1 cellular context compared by ENCODE assay signal in the genomic region with DNA sequence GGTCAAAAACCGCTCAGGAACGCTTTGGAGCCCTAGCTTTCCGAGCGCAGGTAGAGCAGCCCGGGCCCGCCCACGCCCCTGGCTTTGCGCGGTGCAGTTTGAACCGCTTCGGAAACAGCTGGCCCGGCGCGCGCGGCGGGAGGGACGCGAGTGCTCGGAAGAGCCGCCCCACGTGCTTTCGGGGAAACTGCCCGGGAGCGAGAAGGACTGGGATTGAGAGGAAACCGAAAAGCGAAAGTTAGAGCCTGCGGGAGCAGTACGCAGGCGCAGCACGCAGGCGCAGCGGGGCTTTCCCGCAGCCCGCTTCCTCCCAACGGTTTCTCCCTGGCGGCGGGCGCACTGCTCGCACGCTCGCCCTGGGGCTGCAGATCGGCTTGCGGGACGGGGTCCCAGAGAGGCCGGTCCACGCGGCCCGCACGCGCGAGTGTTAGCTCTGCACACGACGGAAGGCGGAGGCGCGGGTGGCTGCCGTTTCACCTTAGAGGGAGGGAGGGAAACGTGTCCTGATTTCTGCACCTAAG.
A peak's percentile ranks its signal among the peaks of the same experiment; 100 is the strongest.
TF ChIP-seq lines count a peak whose summit lies in the region.

No MANE protein-coding gene starts in this region.

TF ChIP-seq in HepG2, 621 proteins besides CTCF, POLR2A, EP300 and RAD21 (continued from another document and continues in another):
- TF ChIP-seq, protein P1, sequence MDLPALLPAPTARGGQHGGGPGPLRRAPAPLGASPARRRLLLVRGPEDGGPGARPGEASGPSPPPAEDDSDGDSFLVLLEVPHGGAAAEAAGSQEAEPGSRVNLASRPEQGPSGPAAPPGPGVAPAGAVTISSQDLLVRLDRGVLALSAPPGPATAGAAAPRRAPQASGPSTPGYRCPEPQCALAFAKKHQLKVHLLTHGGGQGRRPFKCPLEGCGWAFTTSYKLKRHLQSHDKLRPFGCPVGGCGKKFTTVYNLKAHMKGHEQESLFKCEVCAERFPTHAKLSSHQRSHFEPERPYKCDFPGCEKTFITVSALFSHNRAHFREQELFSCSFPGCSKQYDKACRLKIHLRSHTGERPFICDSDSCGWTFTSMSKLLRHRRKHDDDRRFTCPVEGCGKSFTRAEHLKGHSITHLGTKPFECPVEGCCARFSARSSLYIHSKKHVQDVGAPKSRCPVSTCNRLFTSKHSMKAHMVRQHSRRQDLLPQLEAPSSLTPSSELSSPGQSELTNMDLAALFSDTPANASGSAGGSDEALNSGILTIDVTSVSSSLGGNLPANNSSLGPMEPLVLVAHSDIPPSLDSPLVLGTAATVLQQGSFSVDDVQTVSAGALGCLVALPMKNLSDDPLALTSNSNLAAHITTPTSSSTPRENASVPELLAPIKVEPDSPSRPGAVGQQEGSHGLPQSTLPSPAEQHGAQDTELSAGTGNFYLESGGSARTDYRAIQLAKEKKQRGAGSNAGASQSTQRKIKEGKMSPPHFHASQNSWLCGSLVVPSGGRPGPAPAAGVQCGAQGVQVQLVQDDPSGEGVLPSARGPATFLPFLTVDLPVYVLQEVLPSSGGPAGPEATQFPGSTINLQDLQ (CRISPR knock-in tag; IDR thresholded peaks at IDR 0.05), result peak; percentile 95
- TF ChIP-seq ZNF619 (CRISPR knock-in tag; IDR thresholded peaks at IDR 0.05) (peak; percentile 99), JUN (CRISPR knock-in tag; IDR thresholded peaks at IDR 0.05) (peak; percentile 77), ZNF10 (CRISPR knock-in tag; IDR thresholded peaks at IDR 0.05; ENCODE audit: borderline replicate concordance, low read depth) (no peak), NFKBIZ (CRISPR knock-in tag; IDR thresholded peaks at IDR 0.05) (peak; percentile 100), ZNF670 (CRISPR knock-in tag; IDR thresholded peaks at IDR 0.05; ENCODE audit: borderline replicate concordance) (peak; percentile 100), ZFAT (CRISPR knock-in tag; conservative IDR thresholded peaks at IDR 0.05) (0 out of 2 replicates have a peak, but pooled peaks have one; percentile 61), CBX1 (IDR thresholded peaks at IDR 0.05; ENCODE audit: low read depth) (peak; percentile 99), ATRX (CRISPR knock-in tag; IDR thresholded peaks at IDR 0.05; ENCODE audit: borderline replicate concordance) (peak; percentile 62; the same call in 1 of the 2 replicates), RXRA (CRISPR knock-in tag; IDR thresholded peaks at IDR 0.05) (peak; percentile 94), XRCC5 (optimal IDR thresholded peaks at IDR 0.05; ENCODE audit: low read length) (peak; percentile 99), ARNT2 (CRISPR knock-in tag; IDR thresholded peaks at IDR 0.05; ENCODE audit: low read depth) (peak; percentile 100), XBP1 (CRISPR knock-in tag; IDR thresholded peaks at IDR 0.05) (peak; percentile 86; the same call in 1 of the 2 replicates), TGIF2 (CRISPR knock-in tag; IDR thresholded peaks at IDR 0.05) (peak; percentile 100), AKAP8 (CRISPR knock-in tag; IDR thresholded peaks at IDR 0.05) (peak; percentile 90), ZBTB38 (CRISPR knock-in tag; IDR thresholded peaks at IDR 0.05) (peak; percentile 97), ZNF260 (CRISPR knock-in tag; IDR thresholded peaks at IDR 0.05; ENCODE audit: borderline replicate concordance, low read depth) (peak; percentile 87; the same call in 1 of the 2 replicates), KMT2B (CRISPR knock-in tag; IDR thresholded peaks at IDR 0.05) (peak; percentile 100), ZNF709 (CRISPR knock-in tag; IDR thresholded peaks at IDR 0.05) (peak; percentile 99), RFX3 (CRISPR knock-in tag; IDR thresholded peaks at IDR 0.05) (0 out of 2 replicates have a peak, but pooled peaks have one; percentile 55), ZNF30 (CRISPR knock-in tag; IDR thresholded peaks at IDR 0.05) (peak; percentile 95), ZIK1 (CRISPR knock-in tag; IDR thresholded peaks at IDR 0.05; ENCODE audit: borderline replicate concordance, low read depth) (peak; percentile 96), JUND (CRISPR knock-in tag; IDR thresholded peaks at IDR 0.05) (peak; percentile 82; the same call in 1 of the 2 replicates), HNRNPK (IDR thresholded peaks at IDR 0.05; ENCODE audit: low read depth, low read length, poor library complexity, severe bottlenecking) (peak; percentile 100), PPARG (CRISPR knock-in tag; conservative IDR thresholded peaks at IDR 0.05) (peak; percentile 90), KAT2B (IDR thresholded peaks at IDR 0.05; ENCODE audit: borderline replicate concordance, low read depth, low read length) (no peak), ZNF33A (CRISPR knock-in tag; IDR thresholded peaks at IDR 0.05; ENCODE audit: borderline replicate concordance) (peak; percentile 97), ZNF3 (CRISPR knock-in tag; IDR thresholded peaks at IDR 0.05) (no peak), ZNF749 (CRISPR knock-in tag; IDR thresholded peaks at IDR 0.05; ENCODE audit: borderline replicate concordance) (peak; percentile 99)
- TF ChIP-seq, protein P2, sequence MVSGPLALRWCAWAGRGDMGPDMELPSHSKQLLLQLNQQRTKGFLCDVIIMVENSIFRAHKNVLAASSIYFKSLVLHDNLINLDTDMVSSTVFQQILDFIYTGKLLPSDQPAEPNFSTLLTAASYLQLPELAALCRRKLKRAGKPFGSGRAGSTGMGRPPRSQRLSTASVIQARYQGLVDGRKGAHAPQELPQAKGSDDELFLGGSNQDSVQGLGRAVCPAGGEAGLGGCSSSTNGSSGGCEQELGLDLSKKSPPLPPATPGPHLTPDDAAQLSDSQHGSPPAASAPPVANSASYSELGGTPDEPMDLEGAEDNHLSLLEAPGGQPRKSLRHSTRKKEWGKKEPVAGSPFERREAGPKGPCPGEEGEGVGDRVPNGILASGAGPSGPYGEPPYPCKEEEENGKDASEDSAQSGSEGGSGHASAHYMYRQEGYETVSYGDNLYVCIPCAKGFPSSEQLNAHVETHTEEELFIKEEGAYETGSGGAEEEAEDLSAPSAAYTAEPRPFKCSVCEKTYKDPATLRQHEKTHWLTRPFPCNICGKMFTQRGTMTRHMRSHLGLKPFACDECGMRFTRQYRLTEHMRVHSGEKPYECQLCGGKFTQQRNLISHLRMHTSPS (CRISPR knock-in tag; IDR thresholded peaks at IDR 0.05; ENCODE audit: low read depth), result peak; percentile 63; the same call in 1 of the 2 replicates
- TF ChIP-seq, protein P3, sequence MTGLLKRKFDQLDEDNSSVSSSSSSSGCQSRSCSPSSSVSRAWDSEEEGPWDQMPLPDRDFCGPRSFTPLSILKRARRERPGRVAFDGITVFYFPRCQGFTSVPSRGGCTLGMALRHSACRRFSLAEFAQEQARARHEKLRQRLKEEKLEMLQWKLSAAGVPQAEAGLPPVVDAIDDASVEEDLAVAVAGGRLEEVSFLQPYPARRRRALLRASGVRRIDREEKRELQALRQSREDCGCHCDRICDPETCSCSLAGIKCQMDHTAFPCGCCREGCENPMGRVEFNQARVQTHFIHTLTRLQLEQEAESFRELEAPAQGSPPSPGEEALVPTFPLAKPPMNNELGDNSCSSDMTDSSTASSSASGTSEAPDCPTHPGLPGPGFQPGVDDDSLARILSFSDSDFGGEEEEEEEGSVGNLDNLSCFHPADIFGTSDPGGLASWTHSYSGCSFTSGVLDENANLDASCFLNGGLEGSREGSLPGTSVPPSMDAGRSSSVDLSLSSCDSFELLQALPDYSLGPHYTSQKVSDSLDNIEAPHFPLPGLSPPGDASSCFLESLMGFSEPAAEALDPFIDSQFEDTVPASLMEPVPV (CRISPR knock-in tag; IDR thresholded peaks at IDR 0.05), result peak; percentile 100
- TF ChIP-seq, protein P4, sequence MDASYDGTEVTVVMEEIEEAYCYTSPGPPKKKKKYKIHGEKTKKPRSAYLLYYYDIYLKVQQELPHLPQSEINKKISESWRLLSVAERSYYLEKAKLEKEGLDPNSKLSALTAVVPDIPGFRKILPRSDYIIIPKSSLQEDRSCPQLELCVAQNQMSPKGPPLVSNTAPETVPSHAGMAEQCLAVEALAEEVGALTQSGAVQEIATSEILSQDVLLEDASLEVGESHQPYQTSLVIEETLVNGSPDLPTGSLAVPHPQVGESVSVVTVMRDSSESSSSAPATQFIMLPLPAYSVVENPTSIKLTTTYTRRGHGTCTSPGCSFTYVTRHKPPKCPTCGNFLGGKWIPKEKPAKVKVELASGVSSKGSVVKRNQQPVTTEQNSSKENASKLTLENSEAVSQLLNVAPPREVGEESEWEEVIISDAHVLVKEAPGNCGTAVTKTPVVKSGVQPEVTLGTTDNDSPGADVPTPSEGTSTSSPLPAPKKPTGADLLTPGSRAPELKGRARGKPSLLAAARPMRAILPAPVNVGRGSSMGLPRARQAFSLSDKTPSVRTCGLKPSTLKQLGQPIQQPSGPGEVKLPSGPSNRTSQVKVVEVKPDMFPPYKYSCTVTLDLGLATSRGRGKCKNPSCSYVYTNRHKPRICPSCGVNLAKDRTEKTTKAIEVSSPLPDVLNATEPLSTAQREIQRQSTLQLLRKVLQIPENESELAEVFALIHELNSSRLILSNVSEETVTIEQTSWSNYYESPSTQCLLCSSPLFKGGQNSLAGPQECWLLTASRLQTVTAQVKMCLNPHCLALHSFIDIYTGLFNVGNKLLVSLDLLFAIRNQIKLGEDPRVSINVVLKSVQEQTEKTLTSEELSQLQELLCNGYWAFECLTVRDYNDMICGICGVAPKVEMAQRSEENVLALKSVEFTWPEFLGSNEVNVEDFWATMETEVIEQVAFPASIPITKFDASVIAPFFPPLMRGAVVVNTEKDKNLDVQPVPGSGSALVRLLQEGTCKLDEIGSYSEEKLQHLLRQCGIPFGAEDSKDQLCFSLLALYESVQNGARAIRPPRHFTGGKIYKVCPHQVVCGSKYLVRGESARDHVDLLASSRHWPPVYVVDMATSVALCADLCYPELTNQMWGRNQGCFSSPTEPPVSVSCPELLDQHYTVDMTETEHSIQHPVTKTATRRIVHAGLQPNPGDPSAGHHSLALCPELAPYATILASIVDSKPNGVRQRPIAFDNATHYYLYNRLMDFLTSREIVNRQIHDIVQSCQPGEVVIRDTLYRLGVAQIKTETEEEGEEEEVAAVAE (CRISPR knock-in tag; IDR thresholded peaks at IDR 0.05; ENCODE audit: borderline replicate concordance), result peak; percentile 97
- TF ChIP-seq, protein P5, sequence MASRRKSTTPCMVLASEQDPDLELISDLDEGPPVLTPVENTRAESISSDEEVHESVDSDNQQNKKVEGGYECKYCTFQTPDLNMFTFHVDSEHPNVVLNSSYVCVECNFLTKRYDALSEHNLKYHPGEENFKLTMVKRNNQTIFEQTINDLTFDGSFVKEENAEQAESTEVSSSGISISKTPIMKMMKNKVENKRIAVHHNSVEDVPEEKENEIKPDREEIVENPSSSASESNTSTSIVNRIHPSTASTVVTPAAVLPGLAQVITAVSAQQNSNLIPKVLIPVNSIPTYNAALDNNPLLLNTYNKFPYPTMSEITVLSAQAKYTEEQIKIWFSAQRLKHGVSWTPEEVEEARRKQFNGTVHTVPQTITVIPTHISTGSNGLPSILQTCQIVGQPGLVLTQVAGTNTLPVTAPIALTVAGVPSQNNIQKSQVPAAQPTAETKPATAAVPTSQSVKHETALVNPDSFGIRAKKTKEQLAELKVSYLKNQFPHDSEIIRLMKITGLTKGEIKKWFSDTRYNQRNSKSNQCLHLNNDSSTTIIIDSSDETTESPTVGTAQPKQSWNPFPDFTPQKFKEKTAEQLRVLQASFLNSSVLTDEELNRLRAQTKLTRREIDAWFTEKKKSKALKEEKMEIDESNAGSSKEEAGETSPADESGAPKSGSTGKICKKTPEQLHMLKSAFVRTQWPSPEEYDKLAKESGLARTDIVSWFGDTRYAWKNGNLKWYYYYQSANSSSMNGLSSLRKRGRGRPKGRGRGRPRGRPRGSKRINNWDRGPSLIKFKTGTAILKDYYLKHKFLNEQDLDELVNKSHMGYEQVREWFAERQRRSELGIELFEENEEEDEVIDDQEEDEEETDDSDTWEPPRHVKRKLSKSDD (CRISPR knock-in tag; IDR thresholded peaks at IDR 0.05; ENCODE audit: low read depth), result peak; percentile 95
- TF ChIP-seq, protein P6, sequence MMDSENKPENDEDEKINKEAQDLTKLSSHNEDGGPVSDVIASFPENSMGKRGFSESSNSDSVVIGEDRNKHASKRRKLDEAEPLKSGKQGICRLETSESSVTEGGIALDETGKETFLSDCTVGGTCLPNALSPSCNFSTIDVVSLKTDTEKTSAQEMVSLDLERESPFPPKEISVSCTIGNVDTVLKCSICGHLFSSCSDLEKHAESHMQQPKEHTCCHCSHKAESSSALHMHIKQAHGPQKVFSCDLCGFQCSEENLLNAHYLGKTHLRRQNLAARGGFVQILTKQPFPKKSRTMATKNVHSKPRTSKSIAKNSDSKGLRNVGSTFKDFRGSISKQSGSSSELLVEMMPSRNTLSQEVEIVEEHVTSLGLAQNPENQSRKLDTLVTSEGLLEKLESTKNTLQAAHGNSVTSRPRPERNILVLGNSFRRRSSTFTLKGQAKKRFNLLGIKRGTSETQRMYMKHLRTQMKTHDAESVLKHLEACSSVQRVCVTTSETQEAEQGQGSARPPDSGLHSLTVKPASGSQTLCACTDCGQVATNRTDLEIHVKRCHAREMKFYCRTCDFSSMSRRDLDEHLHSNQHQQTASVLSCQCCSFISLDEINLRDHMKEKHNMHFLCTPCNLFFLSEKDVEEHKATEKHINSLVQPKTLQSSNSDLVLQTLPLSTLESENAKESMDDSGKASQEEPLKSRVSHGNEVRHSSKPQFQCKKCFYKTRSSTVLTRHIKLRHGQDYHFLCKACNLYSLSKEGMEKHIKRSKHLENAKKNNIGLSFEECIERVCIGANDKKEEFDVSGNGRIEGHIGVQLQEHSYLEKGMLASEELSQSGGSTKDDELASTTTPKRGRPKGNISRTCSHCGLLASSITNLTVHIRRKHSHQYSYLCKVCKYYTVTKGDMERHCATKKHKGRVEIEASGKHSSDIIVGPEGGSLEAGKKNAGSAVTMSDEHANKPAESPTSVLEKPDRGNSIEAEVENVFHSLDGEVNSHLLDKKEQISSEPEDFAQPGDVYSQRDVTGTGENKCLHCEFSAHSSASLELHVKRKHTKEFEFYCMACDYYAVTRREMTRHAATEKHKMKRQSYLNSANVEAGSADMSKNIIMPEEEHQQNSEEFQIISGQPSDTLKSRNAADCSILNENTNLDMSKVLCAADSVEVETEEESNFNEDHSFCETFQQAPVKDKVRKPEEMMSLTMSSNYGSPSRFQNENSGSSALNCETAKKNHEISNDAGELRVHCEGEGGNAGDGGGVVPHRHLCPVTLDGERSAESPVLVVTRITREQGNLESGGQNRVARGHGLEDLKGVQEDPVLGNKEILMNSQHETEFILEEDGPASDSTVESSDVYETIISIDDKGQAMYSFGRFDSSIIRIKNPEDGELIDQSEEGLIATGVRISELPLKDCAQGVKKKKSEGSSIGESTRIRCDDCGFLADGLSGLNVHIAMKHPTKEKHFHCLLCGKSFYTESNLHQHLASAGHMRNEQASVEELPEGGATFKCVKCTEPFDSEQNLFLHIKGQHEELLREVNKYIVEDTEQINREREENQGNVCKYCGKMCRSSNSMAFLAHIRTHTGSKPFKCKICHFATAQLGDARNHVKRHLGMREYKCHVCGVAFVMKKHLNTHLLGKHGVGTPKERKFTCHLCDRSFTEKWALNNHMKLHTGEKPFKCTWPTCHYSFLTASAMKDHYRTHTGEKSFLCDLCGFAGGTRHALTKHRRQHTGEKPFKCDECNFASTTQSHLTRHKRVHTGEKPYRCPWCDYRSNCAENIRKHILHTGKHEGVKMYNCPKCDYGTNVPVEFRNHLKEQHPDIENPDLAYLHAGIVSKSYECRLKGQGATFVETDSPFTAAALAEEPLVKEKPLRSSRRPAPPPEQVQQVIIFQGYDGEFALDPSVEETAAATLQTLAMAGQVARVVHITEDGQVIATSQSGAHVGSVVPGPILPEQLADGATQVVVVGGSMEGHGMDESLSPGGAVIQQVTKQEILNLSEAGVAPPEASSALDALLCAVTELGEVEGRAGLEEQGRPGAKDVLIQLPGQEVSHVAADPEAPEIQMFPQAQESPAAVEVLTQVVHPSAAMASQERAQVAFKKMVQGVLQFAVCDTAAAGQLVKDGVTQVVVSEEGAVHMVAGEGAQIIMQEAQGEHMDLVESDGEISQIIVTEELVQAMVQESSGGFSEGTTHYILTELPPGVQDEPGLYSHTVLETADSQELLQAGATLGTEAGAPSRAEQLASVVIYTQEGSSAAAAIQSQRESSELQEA (CRISPR knock-in tag; IDR thresholded peaks at IDR 0.05; ENCODE audit: not compliant biosample characterization), result peak; percentile 92
